8 cellular contexts compared by ENCODE assay signal in genomic region chr3:126476166-126476975, GRCh38.
DNase-seq lines count a peak whose midpoint lies in the region; ATAC-seq lines count a peak whose summit lies in the region.

No MANE protein-coding gene starts in this region.

- no peaks in the 10 kb centered on the region for H3K9me3 ChIP-seq in iPS DF 6.9 (ENCODE audit: control insufficient read depth, insufficient read depth, low read length)

- ATAC-seq in GM19025 (IDR thresholded peaks at IDR 0.05; ENCODE audit: low read depth, unreplicated experiment), result peak; percentile 4
- ATAC-seq in HG03139 (IDR thresholded peaks at IDR 0.05; ENCODE audit: unreplicated experiment), result peak; percentile 16

- no CpG with 5 or more reads among the region's 63 CpGs for WGBS in iPS DF 6.9 (ENCODE audit: insufficient coverage, insufficient read length)

- peak overlapping the region; percentile 82 for H3K4me3 ChIP-seq in iPS DF 6.9 (ENCODE audit: low read length)

- H3K27me3 ChIP-seq in iPS DF 6.9 (ENCODE audit: control insufficient read depth, insufficient read depth, low read length), result no peaks in the 10 kb centered on the region

- no peaks in the 10 kb centered on the region for H3K36me3 ChIP-seq in iPS DF 6.9 (ENCODE audit: control insufficient read depth, insufficient read depth, low read length)

- DNase-seq in AML-193 (lab: John Stamatoyannopoulos, UW) (peak; percentile 64 to 72), NCI-H82 (lab: John Stamatoyannopoulos, UW) (peak; percentile 84), anterior cingulate cortex (lab: John Stamatoyannopoulos, UW) (peak in 37 of 58 donors; percentile 46 to 87 (median 69)), iPS DF 6.9 (ENCODE audit: low read depth, low spot score) (no peak), retina (peak; percentile 86), CD1c-positive myeloid dendritic cell (ENCODE audit: extremely low spot score) (no peak)

- 0 out of 2 replicates have a peak, but pooled peaks cover 1% of the 10 kb centered on the region for H3K4me1 ChIP-seq in iPS DF 6.9 (ENCODE audit: control insufficient read depth, insufficient read depth, low read length)

- H3K27ac ChIP-seq in iPS DF 6.9 (ENCODE audit: low read length), result no peak overlapping the region

Comparison
In these comparisons a context has a peak if more than half of its experiments do, and no peak if none do; other contexts are left out.
1. DNase-seq: peak in AML-193 (2 of 2), NCI-H82 (single experiment), anterior cingulate cortex (37 of 58) and retina (single experiment); none in iPS DF 6.9 (single experiment) and CD1c-positive myeloid dendritic cell (single experiment).